In the genomic region with DNA sequence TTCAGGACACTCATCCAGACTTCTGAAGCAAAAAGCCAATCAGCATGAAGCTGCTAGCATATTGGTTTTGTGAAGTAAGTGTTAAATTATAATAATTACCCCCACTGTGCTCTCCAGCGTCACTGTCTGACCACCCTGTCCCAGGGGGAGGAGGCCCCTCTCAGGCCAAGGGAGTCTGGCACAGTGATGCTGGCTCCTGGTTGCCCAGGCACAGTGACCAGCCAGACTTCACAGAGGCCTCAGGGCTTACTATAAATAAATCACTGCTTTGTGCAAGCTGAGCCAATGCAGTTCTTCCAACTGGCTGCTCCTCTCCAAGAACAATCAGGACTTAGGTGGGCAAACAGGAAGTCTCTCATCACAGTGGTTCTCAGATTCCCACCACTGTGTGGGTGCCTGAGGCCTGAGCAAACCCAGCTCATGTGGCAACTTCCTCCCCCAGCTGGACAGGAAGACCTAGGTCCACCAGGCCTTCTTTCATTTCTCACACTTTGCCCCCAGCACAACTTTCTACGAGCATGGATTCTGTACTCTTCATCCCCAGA, we compare ENCODE assay signal across 1 cellular context.
TF ChIP-seq lines count a peak whose summit lies in the region.

No MANE protein-coding gene starts in this region.

TF ChIP-seq in HepG2, 621 proteins besides CTCF, POLR2A, EP300 and RAD21 (continued from another document and continues in another):
- TF ChIP-seq, protein P1, sequence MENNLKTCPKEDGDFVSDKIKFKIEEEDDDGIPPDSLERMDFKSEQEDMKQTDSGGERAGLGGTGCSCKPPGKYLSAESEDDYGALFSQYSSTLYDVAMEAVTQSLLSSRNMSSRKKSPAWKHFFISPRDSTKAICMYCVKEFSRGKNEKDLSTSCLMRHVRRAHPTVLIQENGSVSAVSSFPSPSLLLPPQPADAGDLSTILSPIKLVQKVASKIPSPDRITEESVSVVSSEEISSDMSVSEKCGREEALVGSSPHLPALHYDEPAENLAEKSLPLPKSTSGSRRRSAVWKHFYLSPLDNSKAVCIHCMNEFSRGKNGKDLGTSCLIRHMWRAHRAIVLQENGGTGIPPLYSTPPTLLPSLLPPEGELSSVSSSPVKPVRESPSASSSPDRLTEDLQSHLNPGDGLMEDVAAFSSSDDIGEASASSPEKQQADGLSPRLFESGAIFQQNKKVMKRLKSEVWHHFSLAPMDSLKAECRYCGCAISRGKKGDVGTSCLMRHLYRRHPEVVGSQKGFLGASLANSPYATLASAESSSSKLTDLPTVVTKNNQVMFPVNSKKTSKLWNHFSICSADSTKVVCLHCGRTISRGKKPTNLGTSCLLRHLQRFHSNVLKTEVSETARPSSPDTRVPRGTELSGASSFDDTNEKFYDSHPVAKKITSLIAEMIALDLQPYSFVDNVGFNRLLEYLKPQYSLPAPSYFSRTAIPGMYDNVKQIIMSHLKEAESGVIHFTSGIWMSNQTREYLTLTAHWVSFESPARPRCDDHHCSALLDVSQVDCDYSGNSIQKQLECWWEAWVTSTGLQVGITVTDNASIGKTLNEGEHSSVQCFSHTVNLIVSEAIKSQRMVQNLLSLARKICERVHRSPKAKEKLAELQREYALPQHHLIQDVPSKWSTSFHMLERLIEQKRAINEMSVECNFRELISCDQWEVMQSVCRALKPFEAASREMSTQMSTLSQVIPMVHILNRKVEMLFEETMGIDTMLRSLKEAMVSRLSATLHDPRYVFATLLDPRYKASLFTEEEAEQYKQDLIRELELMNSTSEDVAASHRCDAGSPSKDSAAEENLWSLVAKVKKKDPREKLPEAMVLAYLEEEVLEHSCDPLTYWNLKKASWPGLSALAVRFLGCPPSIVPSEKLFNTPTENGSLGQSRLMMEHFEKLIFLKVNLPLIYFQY (CRISPR knock-in tag; IDR thresholded peaks at IDR 0.05; ENCODE audit: borderline replicate concordance): no peak
- TF ChIP-seq TCF7 (IDR thresholded peaks at IDR 0.05; ENCODE audit: low read depth) (peak; percentile 12; the same call in 1 of the 2 replicates), NCOR1 (IDR thresholded peaks at IDR 0.05; ENCODE audit: borderline replicate concordance, low read length) (0 out of 2 replicates have a peak, but pooled peaks have one; percentile 16), ZFP62 (CRISPR knock-in tag; IDR thresholded peaks at IDR 0.05) (no peak), POLR2G (IDR thresholded peaks at IDR 0.05; ENCODE audit: low read depth, low read length) (peak; percentile 61), ZFP36L2 (CRISPR knock-in tag; IDR thresholded peaks at IDR 0.05) (no peak), RARA (CRISPR knock-in tag; IDR thresholded peaks at IDR 0.05) (no peak), ZNF883 (CRISPR knock-in tag; IDR thresholded peaks at IDR 0.05; ENCODE audit: not compliant biosample characterization) (no peak), MAFG (CRISPR knock-in tag; IDR thresholded peaks at IDR 0.05) (no peak), ZNF558 (CRISPR knock-in tag; IDR thresholded peaks at IDR 0.05; ENCODE audit: borderline replicate concordance) (0 out of 2 replicates have a peak, but pooled peaks have one; percentile 55), ZNF350 (CRISPR knock-in tag; IDR thresholded peaks at IDR 0.05; ENCODE audit: borderline replicate concordance, low read depth) (peak; percentile 71; the same call in 1 of the 2 replicates), SP5 (CRISPR knock-in tag; IDR thresholded peaks at IDR 0.05; ENCODE audit: borderline replicate concordance, low read depth) (peak; percentile 48; the same call in 1 of the 2 replicates), SRY (CRISPR knock-in tag; IDR thresholded peaks at IDR 0.05) (no peak), ZFX (CRISPR knock-in tag; IDR thresholded peaks at IDR 0.05; ENCODE audit: low read depth) (peak; percentile 94), BCL6 (CRISPR knock-in tag; IDR thresholded peaks at IDR 0.05) (0 out of 2 replicates have a peak, but pooled peaks have one; percentile 11), KLF9 (CRISPR knock-in tag; IDR thresholded peaks at IDR 0.05; ENCODE audit: low read depth) (0 out of 2 replicates have a peak, but pooled peaks have one; percentile 16), RCOR2 (CRISPR knock-in tag; IDR thresholded peaks at IDR 0.05) (0 out of 2 replicates have a peak, but pooled peaks have one; percentile 12), GATAD1 (CRISPR knock-in tag; IDR thresholded peaks at IDR 0.05) (peak; percentile 62; the same call in 1 of the 2 replicates), MEIS2 (CRISPR knock-in tag; IDR thresholded peaks at IDR 0.05) (peak; percentile 70; the same call in 1 of the 2 replicates), ZNF674 (CRISPR knock-in tag; IDR thresholded peaks at IDR 0.05; ENCODE audit: low read depth) (no peak), ZBTB42 (CRISPR knock-in tag; IDR thresholded peaks at IDR 0.05) (0 out of 2 replicates have a peak, but pooled peaks have one; percentile 23), MED1 (CRISPR knock-in tag; IDR thresholded peaks at IDR 0.05) (peak; percentile 71), FOSL2 (CRISPR knock-in tag; IDR thresholded peaks at IDR 0.05) (peak; percentile 67), PHF20 (CRISPR knock-in tag; IDR thresholded peaks at IDR 0.05) (peak; percentile 34; the same call in 1 of the 2 replicates), RBFOX2 (IDR thresholded peaks at IDR 0.05; ENCODE audit: low read depth, low read length) (0 out of 2 replicates have a peak, but pooled peaks have one; percentile 23), HNF4G (IDR thresholded peaks at IDR 0.05; ENCODE audit: borderline replicate concordance, low read depth, low read length) (peak; percentile 58), HNF4G (CRISPR knock-in tag; IDR thresholded peaks at IDR 0.05; ENCODE audit: borderline replicate concordance, low read depth) (peak; percentile 26; the same call in 1 of the 2 replicates), FOXA1 (IDR thresholded peaks at IDR 0.05) (no peak), FOXA1 (CRISPR knock-in tag; IDR thresholded peaks at IDR 0.05) (0 out of 2 replicates have a peak, but pooled peaks have one; percentile 9), TAF1 (CRISPR knock-in tag; IDR thresholded peaks at IDR 0.05) (peak; percentile 32; the same call in 1 of the 2 replicates), MIER3 (CRISPR knock-in tag; IDR thresholded peaks at IDR 0.05; ENCODE audit: borderline replicate concordance) (peak; percentile 26; the same call in 1 of the 2 replicates), GFI1 (CRISPR knock-in tag; IDR thresholded peaks at IDR 0.05; ENCODE audit: borderline replicate concordance) (peak; percentile 98), ZNF605 (CRISPR knock-in tag; IDR thresholded peaks at IDR 0.05) (no peak; the same call in 1 of the 2 replicates), ZFP37 (CRISPR knock-in tag; IDR thresholded peaks at IDR 0.05; ENCODE audit: borderline replicate concordance) (0 out of 2 replicates have a peak, but pooled peaks have one; percentile 54), GZF1 (CRISPR knock-in tag; IDR thresholded peaks at IDR 0.05) (0 out of 2 replicates have a peak, but pooled peaks have one; percentile 47), GABPA (IDR thresholded peaks at IDR 0.05; ENCODE audit: low read depth, low read length) (peak; percentile 47; the same call in 1 of the 2 replicates), GABPA (CRISPR knock-in tag; IDR thresholded peaks at IDR 0.05; ENCODE audit: low read depth) (peak; percentile 84)
- TF ChIP-seq, protein P2, sequence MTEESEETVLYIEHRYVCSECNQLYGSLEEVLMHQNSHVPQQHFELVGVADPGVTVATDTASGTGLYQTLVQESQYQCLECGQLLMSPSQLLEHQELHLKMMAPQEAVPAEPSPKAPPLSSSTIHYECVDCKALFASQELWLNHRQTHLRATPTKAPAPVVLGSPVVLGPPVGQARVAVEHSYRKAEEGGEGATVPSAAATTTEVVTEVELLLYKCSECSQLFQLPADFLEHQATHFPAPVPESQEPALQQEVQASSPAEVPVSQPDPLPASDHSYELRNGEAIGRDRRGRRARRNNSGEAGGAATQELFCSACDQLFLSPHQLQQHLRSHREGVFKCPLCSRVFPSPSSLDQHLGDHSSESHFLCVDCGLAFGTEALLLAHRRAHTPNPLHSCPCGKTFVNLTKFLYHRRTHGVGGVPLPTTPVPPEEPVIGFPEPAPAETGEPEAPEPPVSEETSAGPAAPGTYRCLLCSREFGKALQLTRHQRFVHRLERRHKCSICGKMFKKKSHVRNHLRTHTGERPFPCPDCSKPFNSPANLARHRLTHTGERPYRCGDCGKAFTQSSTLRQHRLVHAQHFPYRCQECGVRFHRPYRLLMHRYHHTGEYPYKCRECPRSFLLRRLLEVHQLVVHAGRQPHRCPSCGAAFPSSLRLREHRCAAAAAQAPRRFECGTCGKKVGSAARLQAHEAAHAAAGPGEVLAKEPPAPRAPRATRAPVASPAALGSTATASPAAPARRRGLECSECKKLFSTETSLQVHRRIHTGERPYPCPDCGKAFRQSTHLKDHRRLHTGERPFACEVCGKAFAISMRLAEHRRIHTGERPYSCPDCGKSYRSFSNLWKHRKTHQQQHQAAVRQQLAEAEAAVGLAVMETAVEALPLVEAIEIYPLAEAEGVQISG (CRISPR knock-in tag; IDR thresholded peaks at IDR 0.05): peak; percentile 97
- TF ChIP-seq, protein P3, sequence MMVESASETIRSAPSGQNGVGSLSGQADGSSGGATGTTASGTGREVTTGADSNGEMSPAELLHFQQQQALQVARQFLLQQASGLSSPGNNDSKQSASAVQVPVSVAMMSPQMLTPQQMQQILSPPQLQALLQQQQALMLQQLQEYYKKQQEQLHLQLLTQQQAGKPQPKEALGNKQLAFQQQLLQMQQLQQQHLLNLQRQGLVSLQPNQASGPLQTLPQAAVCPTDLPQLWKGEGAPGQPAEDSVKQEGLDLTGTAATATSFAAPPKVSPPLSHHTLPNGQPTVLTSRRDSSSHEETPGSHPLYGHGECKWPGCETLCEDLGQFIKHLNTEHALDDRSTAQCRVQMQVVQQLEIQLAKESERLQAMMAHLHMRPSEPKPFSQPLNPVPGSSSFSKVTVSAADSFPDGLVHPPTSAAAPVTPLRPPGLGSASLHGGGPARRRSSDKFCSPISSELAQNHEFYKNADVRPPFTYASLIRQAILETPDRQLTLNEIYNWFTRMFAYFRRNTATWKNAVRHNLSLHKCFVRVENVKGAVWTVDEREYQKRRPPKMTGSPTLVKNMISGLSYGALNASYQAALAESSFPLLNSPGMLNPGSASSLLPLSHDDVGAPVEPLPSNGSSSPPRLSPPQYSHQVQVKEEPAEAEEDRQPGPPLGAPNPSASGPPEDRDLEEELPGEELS (CRISPR knock-in tag; IDR thresholded peaks at IDR 0.05): peak; percentile 54
- TF ChIP-seq, protein P4, sequence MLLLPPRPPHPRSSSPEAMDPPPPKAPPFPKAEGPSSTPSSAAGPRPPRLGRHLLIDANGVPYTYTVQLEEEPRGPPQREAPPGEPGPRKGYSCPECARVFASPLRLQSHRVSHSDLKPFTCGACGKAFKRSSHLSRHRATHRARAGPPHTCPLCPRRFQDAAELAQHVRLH (CRISPR knock-in tag; IDR thresholded peaks at IDR 0.05; ENCODE audit: borderline replicate concordance, low read depth): 0 out of 2 replicates have a peak, but pooled peaks have one; percentile 56
- TF ChIP-seq, protein P5, sequence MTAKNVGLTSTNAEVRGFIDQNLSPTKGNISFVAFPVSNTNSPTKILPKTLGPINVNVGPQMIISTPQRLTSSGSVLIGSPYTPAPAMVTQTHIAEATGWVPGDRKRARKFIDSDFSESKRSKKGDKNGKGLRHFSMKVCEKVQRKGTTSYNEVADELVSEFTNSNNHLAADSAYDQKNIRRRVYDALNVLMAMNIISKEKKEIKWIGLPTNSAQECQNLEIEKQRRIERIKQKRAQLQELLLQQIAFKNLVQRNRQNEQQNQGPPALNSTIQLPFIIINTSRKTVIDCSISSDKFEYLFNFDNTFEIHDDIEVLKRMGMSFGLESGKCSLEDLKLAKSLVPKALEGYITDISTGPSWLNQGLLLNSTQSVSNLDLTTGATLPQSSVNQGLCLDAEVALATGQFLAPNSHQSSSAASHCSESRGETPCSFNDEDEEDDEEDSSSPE (CRISPR knock-in tag; IDR thresholded peaks at IDR 0.05): 0 out of 2 replicates have a peak, but pooled peaks have one; percentile 1
- TF ChIP-seq, protein P6, sequence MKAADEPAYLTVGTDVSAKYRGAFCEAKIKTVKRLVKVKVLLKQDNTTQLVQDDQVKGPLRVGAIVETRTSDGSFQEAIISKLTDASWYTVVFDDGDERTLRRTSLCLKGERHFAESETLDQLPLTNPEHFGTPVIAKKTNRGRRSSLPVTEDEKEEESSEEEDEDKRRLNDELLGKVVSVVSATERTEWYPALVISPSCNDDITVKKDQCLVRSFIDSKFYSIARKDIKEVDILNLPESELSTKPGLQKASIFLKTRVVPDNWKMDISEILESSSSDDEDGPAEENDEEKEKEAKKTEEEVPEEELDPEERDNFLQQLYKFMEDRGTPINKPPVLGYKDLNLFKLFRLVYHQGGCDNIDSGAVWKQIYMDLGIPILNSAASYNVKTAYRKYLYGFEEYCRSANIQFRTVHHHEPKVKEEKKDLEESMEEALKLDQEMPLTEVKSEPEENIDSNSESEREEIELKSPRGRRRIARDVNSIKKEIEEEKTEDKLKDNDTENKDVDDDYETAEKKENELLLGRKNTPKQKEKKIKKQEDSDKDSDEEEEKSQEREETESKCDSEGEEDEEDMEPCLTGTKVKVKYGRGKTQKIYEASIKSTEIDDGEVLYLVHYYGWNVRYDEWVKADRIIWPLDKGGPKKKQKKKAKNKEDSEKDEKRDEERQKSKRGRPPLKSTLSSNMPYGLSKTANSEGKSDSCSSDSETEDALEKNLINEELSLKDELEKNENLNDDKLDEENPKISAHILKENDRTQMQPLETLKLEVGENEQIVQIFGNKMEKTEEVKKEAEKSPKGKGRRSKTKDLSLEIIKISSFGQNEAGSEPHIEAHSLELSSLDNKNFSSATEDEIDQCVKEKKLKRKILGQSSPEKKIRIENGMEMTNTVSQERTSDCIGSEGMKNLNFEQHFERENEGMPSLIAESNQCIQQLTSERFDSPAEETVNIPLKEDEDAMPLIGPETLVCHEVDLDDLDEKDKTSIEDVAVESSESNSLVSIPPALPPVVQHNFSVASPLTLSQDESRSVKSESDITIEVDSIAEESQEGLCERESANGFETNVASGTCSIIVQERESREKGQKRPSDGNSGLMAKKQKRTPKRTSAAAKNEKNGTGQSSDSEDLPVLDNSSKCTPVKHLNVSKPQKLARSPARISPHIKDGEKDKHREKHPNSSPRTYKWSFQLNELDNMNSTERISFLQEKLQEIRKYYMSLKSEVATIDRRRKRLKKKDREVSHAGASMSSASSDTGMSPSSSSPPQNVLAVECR (CRISPR knock-in tag; IDR thresholded peaks at IDR 0.05; ENCODE audit: borderline replicate concordance): peak; percentile 66; the same call in 1 of the 2 replicates
- TF ChIP-seq, protein P7, sequence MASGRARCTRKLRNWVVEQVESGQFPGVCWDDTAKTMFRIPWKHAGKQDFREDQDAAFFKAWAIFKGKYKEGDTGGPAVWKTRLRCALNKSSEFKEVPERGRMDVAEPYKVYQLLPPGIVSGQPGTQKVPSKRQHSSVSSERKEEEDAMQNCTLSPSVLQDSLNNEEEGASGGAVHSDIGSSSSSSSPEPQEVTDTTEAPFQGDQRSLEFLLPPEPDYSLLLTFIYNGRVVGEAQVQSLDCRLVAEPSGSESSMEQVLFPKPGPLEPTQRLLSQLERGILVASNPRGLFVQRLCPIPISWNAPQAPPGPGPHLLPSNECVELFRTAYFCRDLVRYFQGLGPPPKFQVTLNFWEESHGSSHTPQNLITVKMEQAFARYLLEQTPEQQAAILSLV (CRISPR knock-in tag; IDR thresholded peaks at IDR 0.05; ENCODE audit: borderline replicate concordance): peak; percentile 67; the same call in 1 of the 2 replicates
- TF ChIP-seq, protein P8, sequence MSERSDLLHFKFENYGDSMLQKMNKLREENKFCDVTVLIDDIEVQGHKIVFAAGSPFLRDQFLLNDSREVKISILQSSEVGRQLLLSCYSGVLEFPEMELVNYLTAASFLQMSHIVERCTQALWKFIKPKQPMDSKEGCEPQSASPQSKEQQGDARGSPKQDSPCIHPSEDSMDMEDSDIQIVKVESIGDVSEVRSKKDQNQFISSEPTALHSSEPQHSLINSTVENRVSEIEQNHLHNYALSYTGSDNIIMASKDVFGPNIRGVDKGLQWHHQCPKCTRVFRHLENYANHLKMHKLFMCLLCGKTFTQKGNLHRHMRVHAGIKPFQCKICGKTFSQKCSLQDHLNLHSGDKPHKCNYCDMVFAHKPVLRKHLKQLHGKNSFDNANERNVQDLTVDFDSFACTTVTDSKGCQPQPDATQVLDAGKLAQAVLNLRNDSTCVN (CRISPR knock-in tag; IDR thresholded peaks at IDR 0.05; ENCODE audit: borderline replicate concordance): peak; percentile 66; the same call in 1 of the 2 replicates
